8 cellular contexts compared by ENCODE assay signal in genomic region chrY:20575531-20576088, GRCh38. TPM values are rescaled to one million over a fixed set of nuclear protein-coding genes. Genes with fewer than 3 reads are reported as not detected.
A peak's percentile ranks its signal among the peaks of the same experiment; 100 is the strongest.
DNase-seq lines count a peak whose midpoint lies in the region; ATAC-seq, FAIRE-seq and TF ChIP-seq lines count a peak whose summit lies in the region.

Gene EIF1AY, plus strand, starts transcription at chrY:20575776. Its CDS starts 96 bp downstream, at chrY:20575872.

- H3K27ac Mint-ChIP-seq in nephron progenitor cell = no peak within 1 kb of the TSS

- DNase-seq in BJ (ENCODE audit: low read depth) (peak; percentile 82), RPMI8226 (peak; percentile 92), cerebellum (ENCODE audit: low spot score) (peak; percentile 87), myocyte (ENCODE audit: low read depth) (peak; percentile 96), GM12892 (ENCODE audit: insufficient read length) (no peak), nephron progenitor cell (no peak), DMS153 (lab: John Stamatoyannopoulos, UW) (no peak)

- POLR2A ChIA-PET in BJ (lab: Charles Lee) = interaction anchor here (0.6 kb wide), 1 partner anchor 45 kb away, joined by 8 read pairs; no protein-coding TSS in a partner anchor

- H3K4me1 Mint-ChIP-seq in nephron progenitor cell = no peaks in the 10 kb centered on the region

- no peaks in the 10 kb centered on the region for H3K36me3 Mint-ChIP-seq in nephron progenitor cell (ENCODE audit: low read depth)

- H3K36me3 ChIP-seq in BJ (ENCODE audit: control insufficient read depth, insufficient read depth, low read length) = no peaks in the 10 kb centered on the region

- TF ChIP-seq CTCF in BJ (IDR thresholded peaks at IDR 0.05; ENCODE audit: insufficient read depth, low read depth, low read length) = no peak
- no peak for TF ChIP-seq CTCF in nephron progenitor cell (IDR thresholded peaks at IDR 0.05)

- no peaks in the 10 kb centered on the region for H3K9me3 Mint-ChIP-seq in nephron progenitor cell

- H3K4me3 Mint-ChIP-seq in nephron progenitor cell = no peak within 1 kb of the TSS

- H3K4me3 ChIP-seq in BJ (ENCODE audit: low read depth, low read length) = peak within 1 kb of the TSS; percentile 54

- CTCF ChIA-PET in BJ (lab: Yijun Ruan, JAX) = no interaction called here

- no peak for TF ChIP-seq POLR2A in GM12892 (IDR thresholded peaks at IDR 0.05; ENCODE audit: low read depth, low read length)

- H3K27me3 Mint-ChIP-seq in nephron progenitor cell (ENCODE audit: low read depth, poor library complexity) = no peaks in the 10 kb centered on the region

- peak; percentile 96 for ATAC-seq in HG02642 (IDR thresholded peaks at IDR 0.05; ENCODE audit: poor library complexity, unreplicated experiment)

- FAIRE-seq in GM12892 (lab: Jason Lieb, UNC) = no peak

- no peaks in the 10 kb centered on the region for H3K27me3 ChIP-seq in BJ (ENCODE audit: control insufficient read depth, insufficient read depth, low read length)

RNA-seq across cellular contexts. Expression of gene EIF1AY, which starts in this region (rescaled TPM):
- polyA plus RNA-seq in BJ (2011; rRNA removed) = 4.8 and 13.6 TPM in 2 replicates
- polyA minus RNA-seq in BJ (2011; rRNA and poly(A)+ RNA removed) = 1.2 and 2.7 TPM in 2 replicates
- total RNA-seq in cerebellum = not detected
- total RNA-seq in myocyte = 44.3 and 54.1 TPM in 2 replicates
- 30.9 TPM for polyA plus RNA-seq in myocyte (2012)
- 0.34 TPM for polyA plus RNA-seq in GM12892 (2012; ENCODE audit: missing spikeins)

Comparison
In these comparisons a context has a peak if more than half of its experiments do, and no peak if none do; other contexts are left out.
1. DNase-seq: peak in BJ (single experiment), RPMI8226 (single experiment), cerebellum (single experiment) and myocyte (single experiment); none in GM12892 (single experiment), nephron progenitor cell (single experiment) and DMS153 (single experiment).